1 cellular context compared by ENCODE assay signal in the genomic region with DNA sequence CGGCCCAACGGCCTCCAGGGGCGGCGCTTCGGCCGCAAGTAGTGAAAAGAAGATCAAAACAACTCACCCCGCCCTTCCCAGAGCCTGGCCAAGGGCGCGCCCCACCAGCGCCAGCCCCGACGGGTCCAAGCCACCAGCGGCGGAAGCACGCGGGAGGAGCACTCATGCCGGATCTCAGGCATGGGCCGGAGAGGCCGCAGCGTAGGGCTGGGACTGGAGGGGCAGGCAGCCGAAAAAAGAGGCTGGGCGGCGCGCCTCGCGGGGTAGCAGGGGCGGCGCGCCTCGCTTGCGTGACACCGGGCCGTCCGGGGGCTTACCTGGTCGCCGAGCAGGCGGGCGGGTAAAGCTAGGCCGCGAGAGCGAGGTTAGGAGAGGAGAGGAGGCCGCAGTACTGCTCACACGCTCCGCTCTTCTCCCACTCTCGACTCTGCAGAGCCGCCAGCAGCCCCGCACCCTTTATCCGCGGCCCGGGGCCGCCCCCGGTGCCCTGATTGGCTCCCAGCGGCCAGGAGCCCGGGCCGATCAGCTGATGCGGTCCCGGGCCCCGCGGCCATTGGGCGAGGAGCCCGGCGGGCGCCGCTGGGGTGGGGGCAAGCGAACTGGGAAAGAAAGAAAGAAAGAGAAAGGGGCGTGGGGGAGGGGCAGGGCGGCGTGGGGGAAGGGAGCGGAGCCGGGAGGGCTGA.
TF ChIP-seq lines count a peak whose summit lies in the region.

Gene GLUL, minus strand, starts transcription at position 429 of the 683 bp plus-strand sequence. CDS start 3,053 bp downstream, outside the sequence.

TF ChIP-seq in HepG2, 621 proteins besides CTCF, POLR2A, EP300 and RAD21 (continued from another document):
- TF ChIP-seq PBX3 (CRISPR knock-in tag; IDR thresholded peaks at IDR 0.05; ENCODE audit: borderline replicate concordance), result peak; percentile 81
- no peak for TF ChIP-seq SIX4 (CRISPR knock-in tag; IDR thresholded peaks at IDR 0.05)
- TF ChIP-seq ZHX2 (IDR thresholded peaks at IDR 0.05; ENCODE audit: low read depth), result no peak
- no peak for TF ChIP-seq ZHX2 (CRISPR knock-in tag; IDR thresholded peaks at IDR 0.05; ENCODE audit: borderline replicate concordance)
- no peak for TF ChIP-seq ZFP62 (CRISPR knock-in tag; IDR thresholded peaks at IDR 0.05)
- TF ChIP-seq FOXP1 (IDR thresholded peaks at IDR 0.05), result no peak
- no peak for TF ChIP-seq FOXP1 (CRISPR knock-in tag; IDR thresholded peaks at IDR 0.05)
- peak; percentile 54 for TF ChIP-seq ZC3H13 (CRISPR knock-in tag; IDR thresholded peaks at IDR 0.05)
- no peak for TF ChIP-seq CC2D1A (CRISPR knock-in tag; IDR thresholded peaks at IDR 0.05)
- TF ChIP-seq, protein P1, sequence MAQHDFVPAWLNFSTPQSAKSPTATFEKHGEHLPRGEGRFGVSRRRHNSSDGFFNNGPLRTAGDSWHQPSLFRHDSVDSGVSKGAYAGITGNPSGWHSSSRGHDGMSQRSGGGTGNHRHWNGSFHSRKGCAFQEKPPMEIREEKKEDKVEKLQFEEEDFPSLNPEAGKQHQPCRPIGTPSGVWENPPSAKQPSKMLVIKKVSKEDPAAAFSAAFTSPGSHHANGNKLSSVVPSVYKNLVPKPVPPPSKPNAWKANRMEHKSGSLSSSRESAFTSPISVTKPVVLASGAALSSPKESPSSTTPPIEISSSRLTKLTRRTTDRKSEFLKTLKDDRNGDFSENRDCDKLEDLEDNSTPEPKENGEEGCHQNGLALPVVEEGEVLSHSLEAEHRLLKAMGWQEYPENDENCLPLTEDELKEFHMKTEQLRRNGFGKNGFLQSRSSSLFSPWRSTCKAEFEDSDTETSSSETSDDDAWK (CRISPR knock-in tag; IDR thresholded peaks at IDR 0.05), result no peak
- peak; percentile 84 for TF ChIP-seq ZNF263 (CRISPR knock-in tag; IDR thresholded peaks at IDR 0.05)
- peak; percentile 65; the same call in 1 of the 2 replicates for TF ChIP-seq KLF6 (CRISPR knock-in tag; IDR thresholded peaks at IDR 0.05)
- TF ChIP-seq ZNF280B (CRISPR knock-in tag; IDR thresholded peaks at IDR 0.05; ENCODE audit: borderline replicate concordance), result no peak
- 0 out of 2 replicates have a peak, but pooled peaks have one; percentile 59 for TF ChIP-seq ZNF691 (CRISPR knock-in tag; IDR thresholded peaks at IDR 0.05; ENCODE audit: borderline replicate concordance, low read depth)
